ENCODE assay signal across 18 cellular contexts in the genomic region with DNA sequence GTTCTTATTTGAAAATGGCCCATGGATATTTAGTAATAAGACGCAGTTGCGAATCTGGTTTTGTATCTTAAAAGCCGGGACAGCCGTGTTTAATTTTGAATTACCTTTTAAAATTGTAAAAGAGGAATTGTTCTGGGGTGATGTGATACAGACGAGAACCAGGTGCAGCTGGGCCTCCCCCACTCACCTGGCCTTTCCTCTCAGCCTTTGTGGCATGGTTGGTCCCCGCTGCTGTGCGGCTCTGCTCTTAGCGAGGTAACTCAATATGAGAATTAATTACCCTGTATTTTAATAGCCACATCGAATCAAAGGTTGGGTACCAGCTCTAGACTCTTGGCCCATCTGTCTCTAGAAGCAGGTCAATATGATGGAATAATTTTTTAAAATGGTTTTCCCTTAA. TPM values are rescaled to one million over a fixed set of nuclear protein-coding genes. Genes with fewer than 3 reads are reported as not detected.
"Had no signal": no experiment of that assay in that cellular context is flagged by ENCODE, and none has a peak within 500 bp of the region (broad histone marks: within the 10 kb centered on the region; RNA-seq: fewer than 3 reads in every experiment).

No MANE protein-coding gene starts in this region.

- H3K27me3 Mint-ChIP-seq: activated naive CD8-positive, alpha-beta T cell treated with anti-CD3 and anti-CD28 coated beads, Interleukin-2, amount 10 ng/mL, durations not matched to agents 7 days and 5 days; naive thymus-derived CD4-positive, alpha-beta T cell had no signal

- DNase-seq: activated CD4-positive, alpha-beta T cell treated with anti-CD3 and anti-CD28 coated beads, Interleukin-2, amount 50 U/mL, for 1 hour; activated CD8-positive, alpha-beta memory T cell treated with anti-CD3 and anti-CD28 coated beads for 24 hours; activated gamma-delta T cell treated with Interleukin-2 at 50 U/mL for 16 hours; activated naive CD8-positive, alpha-beta T cell treated with anti-CD3 and anti-CD28 coated beads, Interleukin-2, amount 10 ng/mL, durations not matched to agents 7 days and 5 days; effector CD8-positive, alpha-beta T cell; esophagus squamous epithelium; naive thymus-derived CD4-positive, alpha-beta T cell; stimulated activated CD4-positive, alpha-beta T cell treated with anti-CD3 and anti-CD28 coated beads, Interleukin-4, amount 100 ng/mL, for 1 hour; stimulated activated naive CD4-positive, alpha-beta T cell; transverse colon had no signal

- H3K27me3 ChIP-seq: hepatocyte, transverse colon, vagina had no signal

- H3K4me1 Mint-ChIP-seq: activated naive CD8-positive, alpha-beta T cell treated with anti-CD3 and anti-CD28 coated beads, Interleukin-2, amount 10 ng/mL, durations not matched to agents 7 days and 5 days had no signal

- H3K36me3 Mint-ChIP-seq: activated naive CD8-positive, alpha-beta T cell treated with anti-CD3 and anti-CD28 coated beads, Interleukin-2, amount 10 ng/mL, durations not matched to agents 7 days and 5 days had no signal

- H3K9me3 ChIP-seq: esophagus squamous epithelium, mucosa of descending colon, transverse colon, vagina had no signal

- H3K4me3 ChIP-seq: esophagus squamous epithelium, hepatocyte, mucosa of descending colon, transverse colon, vagina had no signal

- H3K27ac Mint-ChIP-seq: activated naive CD8-positive, alpha-beta T cell treated with anti-CD3 and anti-CD28 coated beads, Interleukin-2, amount 10 ng/mL, durations not matched to agents 7 days and 5 days; naive thymus-derived CD4-positive, alpha-beta T cell had no signal

- H3K27ac ChIP-seq: esophagus squamous epithelium, hepatocyte, parathyroid adenoma, transverse colon, vagina had no signal

- H3K4me3 Mint-ChIP-seq: activated naive CD8-positive, alpha-beta T cell treated with anti-CD3 and anti-CD28 coated beads, Interleukin-2, amount 10 ng/mL, durations not matched to agents 7 days and 5 days; naive thymus-derived CD4-positive, alpha-beta T cell had no signal

- H3K4me1 ChIP-seq: parathyroid adenoma, vagina had no signal

- ATAC-seq: left lobe of liver; naive thymus-derived CD4-positive, alpha-beta T cell had no signal

- H3K36me3 ChIP-seq: esophagus squamous epithelium, transverse colon, vagina had no signal

RNA-seq across cellular contexts. Expression of a gene that starts 56.5 kb away (rescaled TPM):
- total RNA-seq: activated naive CD8-positive, alpha-beta T cell treated with anti-CD3 and anti-CD28 coated beads, Interleukin-2, amount 10 ng/mL, durations not matched to agents 7 days and 5 days; endothelial cell of umbilical vein; fibroblast of villous mesenchyme; glomerular endothelial cell had no signal
- polyA plus RNA-seq: endothelial cell of umbilical vein; naive thymus-derived CD4-positive, alpha-beta T cell had no signal
